Comparison of ENCODE assay signal across 16 cellular contexts in genomic region chr2:11368059-11368572, GRCh38. TPM values are rescaled to one million over a fixed set of nuclear protein-coding genes. Genes with fewer than 3 reads are reported as not detected.
A peak's percentile ranks its signal among the peaks of the same experiment; 100 is the strongest.
DNase-seq lines count a peak whose midpoint lies in the region; ATAC-seq, FAIRE-seq and TF ChIP-seq lines count a peak whose summit lies in the region.
"Had no signal": no experiment of that assay in that cellular context is flagged by ENCODE, and none has a peak within 500 bp of the region (broad histone marks: within the 10 kb centered on the region; RNA-seq: fewer than 3 reads in every experiment).

No MANE protein-coding gene starts in this region.

- no peaks in the 10 kb centered on the region for H3K36me3 Mint-ChIP-seq in astrocyte (ENCODE audit: low read depth, unreplicated experiment)
- no peaks in the 10 kb centered on the region for H3K36me3 Mint-ChIP-seq in nephron (ENCODE audit: low read depth)
- H3K36me3 Mint-ChIP-seq: activated naive CD8-positive, alpha-beta T cell treated with anti-CD3 and anti-CD28 coated beads for 36 hours had no signal

- no peak for FAIRE-seq in astrocyte (lab: Jason Lieb, UNC)
- FAIRE-seq: D721Med, GM12892, keratinocyte had no signal

- peaks cover 2% of the 10 kb centered on the region for H3K9me3 Mint-ChIP-seq in astrocyte (ENCODE audit: unreplicated experiment)
- H3K9me3 Mint-ChIP-seq in nephron, result no peaks in the 10 kb centered on the region
- H3K9me3 Mint-ChIP-seq: activated naive CD8-positive, alpha-beta T cell treated with anti-CD3 and anti-CD28 coated beads for 36 hours; T-helper 1 cell treated with Interleukin-12 subunit alpha and Interleukin-12 subunit beta and Interleukin-4 antibody, amounts not matched to agents 30 μg/mL and 1 μg/mL, for 36 hours had no signal

- no peak for TF ChIP-seq POLR2A in upper lobe of left lung (IDR thresholded peaks at IDR 0.05)

- no peaks in the 10 kb centered on the region for H3K27me3 ChIP-seq in astrocyte (ENCODE audit: insufficient read depth, low read length)
- H3K27me3 ChIP-seq in upper lobe of left lung, result no peaks in the 10 kb centered on the region

- TF ChIP-seq CTCF in astrocyte (IDR thresholded peaks at IDR 0.05; ENCODE audit: insufficient read depth, low read depth, low read length), result no peak
- no peak for TF ChIP-seq CTCF in fibroblast of villous mesenchyme (IDR thresholded peaks at IDR 0.05; ENCODE audit: insufficient read depth, low read depth, low read length)
- TF ChIP-seq CTCF in nephron (IDR thresholded peaks at IDR 0.05; ENCODE audit: unreplicated experiment in 3 of 3), result no peak
- no peak for TF ChIP-seq CTCF in upper lobe of left lung (IDR thresholded peaks at IDR 0.05)

- H3K4me3 Mint-ChIP-seq in astrocyte (ENCODE audit: unreplicated experiment), result no peak overlapping the region
- peak overlapping the region in 1 of 3 experiments; percentile 33 for H3K4me3 Mint-ChIP-seq in nephron
- H3K4me3 Mint-ChIP-seq: activated naive CD8-positive, alpha-beta T cell treated with anti-CD3 and anti-CD28 coated beads for 36 hours; T-helper 1 cell treated with Interleukin-12 subunit alpha and Interleukin-12 subunit beta and Interleukin-4 antibody, amounts not matched to agents 30 μg/mL and 1 μg/mL, for 36 hours had no signal

- H3K27ac ChIP-seq in astrocyte (ENCODE audit: low read depth, low read length), result no peak overlapping the region
- peak overlapping the region; percentile 44 to 77 (median 57) for H3K27ac ChIP-seq in upper lobe of left lung
- H3K27ac ChIP-seq: prostate gland had no signal

- ATAC-seq in upper lobe of left lung (ENCODE audit: low FRiP score in 2 of 2) (peak in 1 of 2 donors; percentile 46), HG02571 (IDR thresholded peaks at IDR 0.05; ENCODE audit: unreplicated experiment) (no peak), HG02642 (IDR thresholded peaks at IDR 0.05; ENCODE audit: poor library complexity, unreplicated experiment) (no peak), HG03045 (IDR thresholded peaks at IDR 0.05; ENCODE audit: unreplicated experiment) (no peak)

- no peak for TF ChIP-seq EP300 in upper lobe of left lung (IDR thresholded peaks at IDR 0.05)

- H3K27ac Mint-ChIP-seq in astrocyte (ENCODE audit: unreplicated experiment), result no peak overlapping the region
- peak overlapping the region; percentile 37 to 94 (median 72) for H3K27ac Mint-ChIP-seq in nephron
- H3K27ac Mint-ChIP-seq: activated naive CD8-positive, alpha-beta T cell treated with anti-CD3 and anti-CD28 coated beads for 36 hours; T-helper 1 cell treated with Interleukin-12 subunit alpha and Interleukin-12 subunit beta and Interleukin-4 antibody, amounts not matched to agents 30 μg/mL and 1 μg/mL, for 36 hours had no signal

- H3K27me3 Mint-ChIP-seq in astrocyte (ENCODE audit: low read depth, unreplicated experiment), result peaks cover 9% of the 10 kb centered on the region
- H3K27me3 Mint-ChIP-seq in nephron (ENCODE audit: low read depth), result peaks cover 4% of the 10 kb centered on the region
- H3K27me3 Mint-ChIP-seq: activated naive CD8-positive, alpha-beta T cell treated with anti-CD3 and anti-CD28 coated beads for 36 hours had no signal

- no peaks in the 10 kb centered on the region for H4K20me1 ChIP-seq in astrocyte (ENCODE audit: insufficient read depth, low read length)

- 34 to 48% methylated on average over 9 to 10 of the region's 10 CpGs for WGBS in upper lobe of left lung, 2 donors

- H3K36me3 ChIP-seq in astrocyte (ENCODE audit: insufficient read depth, low read length) (no peaks in the 10 kb centered on the region), upper lobe of left lung (no peaks in the 10 kb centered on the region)
- H3K36me3 ChIP-seq: prostate gland had no signal

- peak overlapping the region; percentile 57 for H3K4me2 ChIP-seq in astrocyte (ENCODE audit: low read length)

- peak overlapping the region; percentile 26 for H3K9ac ChIP-seq in astrocyte (ENCODE audit: low read length)

- no peaks in the 10 kb centered on the region for H3K9me3 ChIP-seq in astrocyte (ENCODE audit: insufficient read depth, low read depth, low read length)
- H3K9me3 ChIP-seq in upper lobe of left lung, result no peaks in the 10 kb centered on the region
- H3K9me3 ChIP-seq: prostate gland had no signal

- DNase-seq in astrocyte (ENCODE audit: low read depth) (no peak), fibroblast of villous mesenchyme (ENCODE audit: low read depth) (peak; percentile 25), upper lobe of left lung (no peak)
- DNase-seq in activated CD4-positive, alpha-beta T cell treated with anti-CD3 and anti-CD28 coated beads, Interleukin-2, amount 50 U/mL, for 48 hours, result no peak
- DNase-seq: activated naive CD8-positive, alpha-beta T cell treated with anti-CD3 and anti-CD28 coated beads for 36 hours; NCI-H1436 treated with DMSO at 0.1 percent for 48 hours; NCI-H748 treated with DMSO at 0.1 percent for 48 hours had no signal

- H3K4me3 ChIP-seq in astrocyte (ENCODE audit: insufficient read depth, low read depth, low read length) (no peak overlapping the region), fibroblast of villous mesenchyme (ENCODE audit: low read depth, low read length) (no peak overlapping the region), upper lobe of left lung (peak overlapping the region in 2 of 4 donors; percentile 1 to 9)
- H3K4me3 ChIP-seq: prostate gland had no signal

- H3K4me1 Mint-ChIP-seq in astrocyte (ENCODE audit: low read depth, unreplicated experiment) (peaks cover 6% of the 10 kb centered on the region), nephron (peaks cover 28% of the 10 kb centered on the region)
- H3K4me1 Mint-ChIP-seq: activated naive CD8-positive, alpha-beta T cell treated with anti-CD3 and anti-CD28 coated beads for 36 hours had no signal

- H3K79me2 ChIP-seq in astrocyte (ENCODE audit: insufficient read depth, low read length), result no peaks in the 10 kb centered on the region

- H3K4me1 ChIP-seq in astrocyte (ENCODE audit: insufficient read depth, low read length), result peaks cover 2% of the 10 kb centered on the region
- H3K4me1 ChIP-seq in upper lobe of left lung, result peaks cover 2 to 28% (median 17%) of the 10 kb centered on the region in 4 donors
- H3K4me1 ChIP-seq: prostate gland had no signal

- peak overlapping the region; percentile 22 for H2AFZ ChIP-seq in astrocyte (ENCODE audit: low read depth, low read length)

RNA-seq across cellular contexts. Expression of gene ROCK2, which starts 23.7 kb away (rescaled TPM):
- total RNA-seq in astrocyte, result 39.4 and 45.1 TPM in 2 replicates
- total RNA-seq in fibroblast of villous mesenchyme, result 45.1 and 54.0 TPM in 2 replicates
- 10 to 100 TPM; 37.6 to 99.7 (median 56.2) TPM for total RNA-seq in upper lobe of left lung
